Comparison of ENCODE assay signal across 10 cellular contexts in genomic region chr17:44536090-44536960, GRCh38. TPM values are rescaled to one million over a fixed set of nuclear protein-coding genes. Genes with fewer than 3 reads are reported as not detected.
DNase-seq lines count a peak whose midpoint lies in the region; ATAC-seq, FAIRE-seq and TF ChIP-seq lines count a peak whose summit lies in the region.
"Had no signal": no experiment of that assay in that cellular context is flagged by ENCODE, and none has a peak within 500 bp of the region (broad histone marks: within the 10 kb centered on the region; RNA-seq: fewer than 3 reads in every experiment).

No MANE protein-coding gene starts in this region.

- no peaks in the 10 kb centered on the region for H3K9me3 ChIP-seq in A549
- no peaks in the 10 kb centered on the region for H3K9me3 ChIP-seq in mucosa of descending colon

- WGBS in A549 (ENCODE audit: missing lambda C conversion rate) = 91% methylated on average over 12 of the region's 12 CpGs

- no peaks in the 10 kb centered on the region for H3K9me3 Mint-ChIP-seq in chondrocyte (ENCODE audit: low read depth)

- CTCF ChIA-PET in A549 (lab: Yijun Ruan, JAX) = interaction anchor here (0.7 to 11.1 kb wide), 20 partner anchors 8 to 151 kb away, joined by 3 to 324 read pairs (median 4); partner anchors contain the start of genes FZD2 and MEIOC

- peaks cover 40% of the 10 kb centered on the region for H3K4me1 ChIP-seq in A549
- peaks cover 4% of the 10 kb centered on the region for H3K4me1 ChIP-seq in mucosa of descending colon (ENCODE audit: low read depth)

- TF ChIP-seq CTCF in A549 (IDR thresholded peaks at IDR 0.05) = no peak
- no peak for TF ChIP-seq CTCF in chondrocyte (IDR thresholded peaks at IDR 0.05)
- no peak for TF ChIP-seq CTCF in mucosa of descending colon (IDR thresholded peaks at IDR 0.05)

- intact Hi-C loops in mucosa of descending colon (cut with DNase I, micrococcal nuclease) = no loop called here

- peak overlapping the region; percentile 92 to 93 for H3K27ac ChIP-seq in A549

- POLR2A ChIA-PET in A549 (lab: Yijun Ruan, JAX) = interaction anchor here (1.4 to 5.2 kb wide), 3 partner anchors 18 to 51 kb away, joined by 4 to 41 read pairs (median 5); partner anchors contain the start of gene FZD2

- H3K27me3 Mint-ChIP-seq in chondrocyte (ENCODE audit: low read depth) = no peaks in the 10 kb centered on the region

- in situ Hi-C loops in KBM-7 (cut with MboI; ENCODE audit: low pct_unique_long_range_greater_than_20kb, low sequenced_read_pairs) = no loop called here

- no peak for DNase-seq in A549 (ENCODE audit: low read depth in 1 of 2, low spot score in 1 of 2)
- peak; percentile 48 for DNase-seq in KBM-7
- no peak for DNase-seq in chondrocyte (ENCODE audit: low spot score)
- no peak for DNase-seq in mucosa of descending colon
- DNase-seq in SHP77 treated with DMSO at 0.1 percent for 48 hours (lab: John Stamatoyannopoulos, UW) = no peak
- DNase-seq: NCI-H1694 had no signal

- H3K36me3 ChIP-seq in mucosa of descending colon (ENCODE audit: low read depth) = no peaks in the 10 kb centered on the region

- peak overlapping the region; percentile 95 for H3K27ac Mint-ChIP-seq in chondrocyte (ENCODE audit: unreplicated experiment)

- peak overlapping the region; percentile 48 for H3K4me3 Mint-ChIP-seq in chondrocyte (ENCODE audit: unreplicated experiment)

- peak; percentile 7 to 16; a peak in 4 of 6 replicates for ATAC-seq in A549
- ATAC-seq in mucosa of descending colon = peak; percentile 16
- ATAC-seq in HG03460 (IDR thresholded peaks at IDR 0.05; ENCODE audit: unreplicated experiment) = no peak
- ATAC-seq in GM21619 (IDR thresholded peaks at IDR 0.05; ENCODE audit: unreplicated experiment) = no peak
- ATAC-seq in HG02870 (IDR thresholded peaks at IDR 0.05; ENCODE audit: unreplicated experiment) = no peak

- TF ChIP-seq RAD21 in A549 (conservative IDR thresholded peaks at IDR 0.05 in 1 of 2, IDR thresholded peaks at IDR 0.05 in 1 of 2) = no peak

- H3K36me3 Mint-ChIP-seq in chondrocyte (ENCODE audit: low read depth) = no peaks in the 10 kb centered on the region

- H3K4me1 Mint-ChIP-seq in chondrocyte (ENCODE audit: low read depth) = peaks cover 38% of the 10 kb centered on the region

- TF ChIP-seq POLR2A in A549 (IDR thresholded peaks at IDR 0.05; ENCODE audit: low read length) = no peak

- no peak overlapping the region for H3K4me3 ChIP-seq in A549
- H3K4me3 ChIP-seq in mucosa of descending colon = no peak overlapping the region
- H3K4me3 ChIP-seq: coronary artery had no signal

- H3K4me2 ChIP-seq in A549 = peak overlapping the region; percentile 0; the same call in 1 of the 3 replicates

- no peak for FAIRE-seq in A549 (lab: Jason Lieb, UNC)

- no peak for TF ChIP-seq EP300 in A549 (IDR thresholded peaks at IDR 0.05)

TF ChIP-seq in A549, 52 proteins besides CTCF, POLR2A, EP300 and RAD21:
- peak; percentile 76; the same call in 1 of the 2 replicates for TF ChIP-seq E2F6 (IDR thresholded peaks at IDR 0.05; ENCODE audit: borderline replicate concordance, low read depth)
- no peak for TF ChIP-seq RCOR1 (IDR thresholded peaks at IDR 0.05; ENCODE audit: low read depth, low read length)
- peak; percentile 49; the same call in 1 of the 2 replicates for TF ChIP-seq MAX (IDR thresholded peaks at IDR 0.05)
TF ChIP-seq in A549: peak in this region for 2.

RNA-seq across cellular contexts. Expression of gene FZD2, which starts 21.0 kb away (rescaled TPM):
- polyA plus RNA-seq in A549 (2011; rRNA removed) (25.8 and 26.9 TPM in 2 replicates), A549 (2017; fragmentation: RNase III; extraction: RNeasy Plus Mini Kit Qiagen cat#74134 plus additional on column Dnase treatment) (42.0 to 62.4 TPM (median 54.9 TPM) in 3 replicates)
- 61.7 and 106 TPM in 2 replicates for polyA plus RNA-seq in A549 (2012; cell fraction: cytosol; rRNA removed)
- polyA plus RNA-seq in A549 (2012; cell fraction: nucleus; rRNA removed) = 144 and 234 TPM in 2 replicates
- polyA minus RNA-seq in A549 (2011; rRNA and poly(A)+ RNA removed) = 33.1 and 61.1 TPM in 2 replicates
- total RNA-seq in chondrocyte (103 to 127 TPM (median 108 TPM) in 3 replicates), mucosa of descending colon (1 to 10 TPM in 2 of 3 donors, under 1 TPM in 1; 0.58 to 3.0 (median 1.5) TPM)

RNA-seq across cellular contexts. Expression of gene GPATCH8, which starts 33.1 kb away (rescaled TPM):
- polyA plus RNA-seq in A549 (2011; rRNA removed) = 24.9 and 27.3 TPM in 2 replicates
- polyA plus RNA-seq in A549 (2012; cell fraction: cytosol; rRNA removed) = 10.2 and 11.2 TPM in 2 replicates
- polyA plus RNA-seq in A549 (2012; cell fraction: nucleus; rRNA removed) = 28.3 and 30.8 TPM in 2 replicates
- polyA plus RNA-seq in A549 (2017; fragmentation: RNase III; extraction: RNeasy Plus Mini Kit Qiagen cat#74134 plus additional on column Dnase treatment) = 20.6 to 21.7 TPM (median 21.7 TPM) in 3 replicates
- polyA minus RNA-seq in A549 (2011; rRNA and poly(A)+ RNA removed) = 24.0 and 25.0 TPM in 2 replicates
- 31.1 to 47.0 TPM (median 35.5 TPM) in 3 replicates for total RNA-seq in chondrocyte
- 10 to 100 TPM; 34.8 to 48.4 (median 36.3) TPM for total RNA-seq in mucosa of descending colon

Comparison
In these comparisons a context has a peak if more than half of its experiments do, and no peak if none do; other contexts are left out.
1. ATAC-seq: peak in A549 (2 of 2) and mucosa of descending colon (single experiment); none in HG03460 (single experiment), GM21619 (single experiment) and HG02870 (single experiment).
2. RNA of gene FZD2, which starts 21.0 kb away (total RNA-seq): 103 to 127 TPM in chondrocyte; 0.58 to 3.0 TPM in mucosa of descending colon; every median in the first group is over 10 times any median in the second.